9 cellular contexts compared by ENCODE assay signal in genomic region chr6:14734416-14735340, GRCh38.
DNase-seq lines count a peak whose midpoint lies in the region; ATAC-seq and TF ChIP-seq lines count a peak whose summit lies in the region.
"Had no signal": no experiment of that assay in that cellular context is flagged by ENCODE, and none has a peak within 500 bp of the region (broad histone marks: within the 10 kb centered on the region; RNA-seq: fewer than 3 reads in every experiment).

No MANE protein-coding gene starts in this region.

- DNase-seq in left cardiac atrium (no peak), left ventricle myocardium inferior (no peak), RPMI7951 (ENCODE audit: low read depth) (peak; percentile 91), epithelial cell of prostate (ENCODE audit: low read depth, low spot score) (peak; percentile 51), NCI-H774 (lab: John Stamatoyannopoulos, UW) (no peak), G401 (ENCODE audit: low spot score) (no peak)

- peaks cover 7% of the 10 kb centered on the region for H3K4me1 ChIP-seq in left ventricle myocardium inferior
- H3K4me1 ChIP-seq: adrenal gland had no signal

- no peak for TF ChIP-seq CTCF in left ventricle myocardium inferior (IDR thresholded peaks at IDR 0.05; ENCODE audit: borderline replicate concordance)

- H3K4me3 Mint-ChIP-seq in stimulated activated naive CD8-positive, alpha-beta T cell treated with anti-CD3 and anti-CD28 coated beads, Interleukin-15, Interleukin-2, amounts not matched to agents 100 ng/mL and 50 ng/mL, for 24 hours, result peak overlapping the region; percentile 77

- no peaks in the 10 kb centered on the region for H3K27me3 Mint-ChIP-seq in stimulated activated naive CD8-positive, alpha-beta T cell treated with anti-CD3 and anti-CD28 coated beads, Interleukin-15, Interleukin-2, amounts not matched to agents 100 ng/mL and 50 ng/mL, for 24 hours

- no peak overlapping the region for H3K4me3 ChIP-seq in left ventricle myocardium inferior
- H3K4me3 ChIP-seq: adrenal gland had no signal

- H3K27ac ChIP-seq in left ventricle myocardium inferior (replicated peaks) (no peak overlapping the region), epithelial cell of prostate (peak overlapping the region; percentile 100)

- peaks cover 99% of the 10 kb centered on the region for H3K4me1 Mint-ChIP-seq in stimulated activated naive CD8-positive, alpha-beta T cell treated with anti-CD3 and anti-CD28 coated beads, Interleukin-15, Interleukin-2, amounts not matched to agents 100 ng/mL and 50 ng/mL, for 24 hours (ENCODE audit: low read depth)

- H3K36me3 ChIP-seq in left ventricle myocardium inferior, result no peaks in the 10 kb centered on the region
- H3K36me3 ChIP-seq: adrenal gland had no signal

- H3K9me3 ChIP-seq in left ventricle myocardium inferior (replicated peaks), result no peaks in the 10 kb centered on the region
- H3K9me3 ChIP-seq: adrenal gland had no signal

- peaks cover 4% of the 10 kb centered on the region for H3K9me3 Mint-ChIP-seq in stimulated activated naive CD8-positive, alpha-beta T cell treated with anti-CD3 and anti-CD28 coated beads, Interleukin-15, Interleukin-2, amounts not matched to agents 100 ng/mL and 50 ng/mL, for 24 hours

- ATAC-seq in left cardiac atrium, result peak; percentile 51 to 61
- ATAC-seq in HG02885 (IDR thresholded peaks at IDR 0.05; ENCODE audit: poor library complexity, unreplicated experiment), result peak; percentile 93

- in situ Hi-C loops in G401 (cut with HindIII; ENCODE audit: low sequenced_read_pairs), result no loop called here

- peaks cover 19% of the 10 kb centered on the region for H3K36me3 Mint-ChIP-seq in stimulated activated naive CD8-positive, alpha-beta T cell treated with anti-CD3 and anti-CD28 coated beads, Interleukin-15, Interleukin-2, amounts not matched to agents 100 ng/mL and 50 ng/mL, for 24 hours (ENCODE audit: low read depth)

- peak overlapping the region; percentile 100 for H3K27ac Mint-ChIP-seq in stimulated activated naive CD8-positive, alpha-beta T cell treated with anti-CD3 and anti-CD28 coated beads, Interleukin-15, Interleukin-2, amounts not matched to agents 100 ng/mL and 50 ng/mL, for 24 hours

- no peaks in the 10 kb centered on the region for H3K27me3 ChIP-seq in left ventricle myocardium inferior (ENCODE audit: low read depth)
- H3K27me3 ChIP-seq: adrenal gland had no signal

- intact Hi-C loops in left cardiac atrium (cut with DNase I) (no loop called here), left ventricle myocardium inferior (cut with micrococcal nuclease) (no loop called here)

Comparison
In these comparisons a context has a peak if more than half of its experiments do, and no peak if none do; other contexts are left out.
1. DNase-seq: peak in RPMI7951 (single experiment) and epithelial cell of prostate (single experiment); none in left cardiac atrium (single experiment), left ventricle myocardium inferior (single experiment), NCI-H774 (single experiment) and G401 (single experiment).